In genomic region chr11:112226062-112226921, GRCh38 we compare ENCODE assay signal across 1 cellular context.
TF ChIP-seq lines count a peak whose summit lies in the region.

PTS (plus strand) TSS chr11:112226428; CDS start chr11:112226444, 16 bp downstream.

TF ChIP-seq in HepG2, 621 proteins besides CTCF, POLR2A, EP300 and RAD21 (continued from another document and continues in another):
- TF ChIP-seq SNAPC5 (CRISPR knock-in tag; IDR thresholded peaks at IDR 0.05; ENCODE audit: borderline replicate concordance): no peak
- TF ChIP-seq KLF15 (CRISPR knock-in tag; IDR thresholded peaks at IDR 0.05; ENCODE audit: borderline replicate concordance): no peak
- TF ChIP-seq TFE3 (CRISPR knock-in tag; IDR thresholded peaks at IDR 0.05): no peak
- TF ChIP-seq ZNF883 (CRISPR knock-in tag; IDR thresholded peaks at IDR 0.05; ENCODE audit: not compliant biosample characterization): peak; percentile 92
- peak; percentile 88 for TF ChIP-seq IKZF4 (CRISPR knock-in tag; IDR thresholded peaks at IDR 0.05; ENCODE audit: borderline replicate concordance, low read depth, not compliant biosample characterization)
- TF ChIP-seq NPAS2 (CRISPR knock-in tag; IDR thresholded peaks at IDR 0.05; ENCODE audit: borderline replicate concordance): no peak
- TF ChIP-seq IRF1 (CRISPR knock-in tag; IDR thresholded peaks at IDR 0.05; ENCODE audit: low read depth): no peak
- TF ChIP-seq ZNF562 (CRISPR knock-in tag; IDR thresholded peaks at IDR 0.05; ENCODE audit: borderline replicate concordance): no peak
- no peak for TF ChIP-seq STAT5B (CRISPR knock-in tag; IDR thresholded peaks at IDR 0.05)
- TF ChIP-seq RFX3 (CRISPR knock-in tag; IDR thresholded peaks at IDR 0.05): no peak
- no peak for TF ChIP-seq TOE1 (CRISPR knock-in tag; IDR thresholded peaks at IDR 0.05)
- 0 out of 2 replicates have a peak, but pooled peaks have one; percentile 23 for TF ChIP-seq ZFP37 (CRISPR knock-in tag; IDR thresholded peaks at IDR 0.05; ENCODE audit: borderline replicate concordance)
- 0 out of 2 replicates have a peak, but pooled peaks have one; percentile 44 for TF ChIP-seq ZNF879 (CRISPR knock-in tag; IDR thresholded peaks at IDR 0.05)
- TF ChIP-seq SRY (CRISPR knock-in tag; IDR thresholded peaks at IDR 0.05): peak; percentile 88
- no peak for TF ChIP-seq FIP1L1 (IDR thresholded peaks at IDR 0.05; ENCODE audit: borderline replicate concordance, insufficient read depth, low read depth, low read length)
- TF ChIP-seq ZNF550 (CRISPR knock-in tag; IDR thresholded peaks at IDR 0.05; ENCODE audit: borderline replicate concordance): no peak
- no peak for TF ChIP-seq ZNF556 (CRISPR knock-in tag; IDR thresholded peaks at IDR 0.05; ENCODE audit: borderline replicate concordance)
- peak; percentile 19; the same call in 1 of the 2 replicates for TF ChIP-seq ZHX1 (CRISPR knock-in tag; IDR thresholded peaks at IDR 0.05; ENCODE audit: low read depth)
- no peak for TF ChIP-seq E2F1 (CRISPR knock-in tag; IDR thresholded peaks at IDR 0.05)
- peak; percentile 82 for TF ChIP-seq E2F5 (CRISPR knock-in tag; conservative IDR thresholded peaks at IDR 0.05)
- TF ChIP-seq CHD4 (IDR thresholded peaks at IDR 0.05; ENCODE audit: borderline replicate concordance, low read length): no peak
- no peak for TF ChIP-seq ZNF513 (CRISPR knock-in tag; conservative IDR thresholded peaks at IDR 0.05)
- TF ChIP-seq ZNF589 (CRISPR knock-in tag; conservative IDR thresholded peaks at IDR 0.05): no peak
- no peak for TF ChIP-seq REL (CRISPR knock-in tag; conservative IDR thresholded peaks at IDR 0.05)
- no peak for TF ChIP-seq NONO (IDR thresholded peaks at IDR 0.05)
- TF ChIP-seq NONO (CRISPR knock-in tag; conservative IDR thresholded peaks at IDR 0.05): 0 out of 2 replicates have a peak, but pooled peaks have one; percentile 65
- no peak for TF ChIP-seq ZNF362 (CRISPR knock-in tag; IDR thresholded peaks at IDR 0.05; ENCODE audit: borderline replicate concordance)
- no peak for TF ChIP-seq KLF11 (CRISPR knock-in tag; IDR thresholded peaks at IDR 0.05)
- TF ChIP-seq ZNF703 (CRISPR knock-in tag; IDR thresholded peaks at IDR 0.05; ENCODE audit: borderline replicate concordance): no peak
- TF ChIP-seq ZNF891 (CRISPR knock-in tag; IDR thresholded peaks at IDR 0.05): no peak
- TF ChIP-seq HNF4A (CRISPR knock-in tag; IDR thresholded peaks at IDR 0.05): peak; percentile 62; the same call in 1 of the 2 replicates
- no peak for TF ChIP-seq NRL (CRISPR knock-in tag; IDR thresholded peaks at IDR 0.05; ENCODE audit: borderline replicate concordance)
- TF ChIP-seq MYPOP (CRISPR knock-in tag; IDR thresholded peaks at IDR 0.05): peak; percentile 19; the same call in 1 of the 2 replicates
- no peak for TF ChIP-seq SSRP1 (CRISPR knock-in tag; IDR thresholded peaks at IDR 0.05)
- TF ChIP-seq ZNF30 (CRISPR knock-in tag; IDR thresholded peaks at IDR 0.05): no peak
- no peak; the same call in 1 of the 2 replicates for TF ChIP-seq CREB3 (CRISPR knock-in tag; IDR thresholded peaks at IDR 0.05)
- peak; percentile 85 for TF ChIP-seq TAF1 (CRISPR knock-in tag; IDR thresholded peaks at IDR 0.05)
- TF ChIP-seq NR0B2 (CRISPR knock-in tag; IDR thresholded peaks at IDR 0.05): peak; percentile 61; the same call in 1 of the 2 replicates
- no peak for TF ChIP-seq TRIM22 (IDR thresholded peaks at IDR 0.05)
- no peak for TF ChIP-seq TEAD3 (CRISPR knock-in tag; optimal IDR thresholded peaks at IDR 0.05; ENCODE audit: borderline replicate concordance)
- no peak for TF ChIP-seq TOPORS (CRISPR knock-in tag; IDR thresholded peaks at IDR 0.05)
- TF ChIP-seq RBFOX2 (IDR thresholded peaks at IDR 0.05; ENCODE audit: low read depth, low read length): peak; percentile 98
- 0 out of 2 replicates have a peak, but pooled peaks have one; percentile 29 for TF ChIP-seq POGZ (CRISPR knock-in tag; IDR thresholded peaks at IDR 0.05)
- TF ChIP-seq ZNF546 (CRISPR knock-in tag; conservative IDR thresholded peaks at IDR 0.05): peak; percentile 35; the same call in 1 of the 2 replicates
- TF ChIP-seq ZNF235 (CRISPR knock-in tag; IDR thresholded peaks at IDR 0.05; ENCODE audit: borderline replicate concordance): no peak
- TF ChIP-seq ZBTB25 (CRISPR knock-in tag; IDR thresholded peaks at IDR 0.05): peak; percentile 79
- TF ChIP-seq RCOR2 (CRISPR knock-in tag; IDR thresholded peaks at IDR 0.05): no peak; the same call in 1 of the 2 replicates
- TF ChIP-seq GTF3A (CRISPR knock-in tag; conservative IDR thresholded peaks at IDR 0.05): no peak
- no peak for TF ChIP-seq NFIB (CRISPR knock-in tag; IDR thresholded peaks at IDR 0.05; ENCODE audit: borderline replicate concordance)
- peak; percentile 79; the same call in 1 of the 2 replicates for TF ChIP-seq CCDC6 (CRISPR knock-in tag; IDR thresholded peaks at IDR 0.05)
- 0 out of 2 replicates have a peak, but pooled peaks have one; percentile 0 for TF ChIP-seq SALL2 (CRISPR knock-in tag; IDR thresholded peaks at IDR 0.05)
